8 cellular contexts compared by ENCODE assay signal in genomic region chr9:100426532-100427365, GRCh38. TPM values are rescaled to one million over a fixed set of nuclear protein-coding genes. Genes with fewer than 3 reads are reported as not detected.
DNase-seq lines count a peak whose midpoint lies in the region; ATAC-seq and TF ChIP-seq lines count a peak whose summit lies in the region.

Gene MSANTD3, plus strand, starts transcription at chr9:100427143. Its CDS starts 14,796 bp downstream, at chr9:100441939.

- H3K4me1 ChIP-seq in neutrophil (ENCODE audit: control insufficient read depth in 1 of 2, insufficient read depth in 1 of 2, low read depth in 1 of 2, low read length in 1 of 2) (peaks cover 12 to 15% of the 10 kb centered on the region in 2 experiments), thymus (ENCODE audit: control insufficient read depth, insufficient read depth, low read length) (no peaks in the 10 kb centered on the region)

- no peaks in the 10 kb centered on the region for H3K9me3 ChIP-seq in neutrophil
- H3K9me3 ChIP-seq in thymus (ENCODE audit: control insufficient read depth), result no peaks in the 10 kb centered on the region

- 1% methylated on average over 79 of the region's 80 CpGs for WGBS in thymus

- H3K36me3 ChIP-seq in neutrophil (no peaks in the 10 kb centered on the region), thymus (ENCODE audit: control insufficient read depth, insufficient read depth) (no peaks in the 10 kb centered on the region)

- H3K4me3 ChIP-seq in neutrophil (ENCODE audit: low read depth in 1 of 2, low read length in 1 of 2) (peak within 1 kb of the TSS; percentile 60 to 68), thymus (ENCODE audit: low read length) (peak within 1 kb of the TSS; percentile 91)

- H3K27me3 ChIP-seq in neutrophil (peaks cover 24% of the 10 kb centered on the region), thymus (ENCODE audit: control insufficient read depth, insufficient read depth) (no peaks in the 10 kb centered on the region)

- H3K27ac ChIP-seq in neutrophil (no peak within 1 kb of the TSS), thymus (ENCODE audit: low read depth) (peak within 1 kb of the TSS; percentile 65)

- DNase-seq in DMS 273 (lab: John Stamatoyannopoulos, UW; ENCODE audit: unreplicated experiment), result peak; percentile 84
- DNase-seq in HT1080 (ENCODE audit: low read depth), result peak; percentile 75
- peak; percentile 65 for DNase-seq in RPMI8226
- peak; percentile 63 for DNase-seq in activated naive CD4-positive, alpha-beta T cell treated with anti-CD3 and anti-CD28 coated beads, Interleukin-2, amount 50 U/mL, for 16 hours
- DNase-seq in germinal center (ENCODE audit: low spot score), result peak; percentile 85

- peak; percentile 77 for ATAC-seq in GM21381 (IDR thresholded peaks at IDR 0.05; ENCODE audit: unreplicated experiment)

- TF ChIP-seq CTCF in neutrophil (IDR thresholded peaks at IDR 0.05), result no peak

RNA-seq across cellular contexts. Expression of gene MSANTD3, which starts in this region (rescaled TPM):
- 126 TPM in 2 replicates for total RNA-seq in HT1080 (2014; rRNA removed; shearing (Covaris generic))
- 112 and 117 TPM in 2 replicates for polyA plus RNA-seq in HT1080 (2015; cell fraction: cytosol; rRNA removed)
- polyA plus RNA-seq in HT1080 (2015; cell fraction: nucleus; rRNA removed), result 49.2 and 52.9 TPM in 2 replicates
- 16.8 TPM for polyA plus RNA-seq in thymus
